In the genomic region with DNA sequence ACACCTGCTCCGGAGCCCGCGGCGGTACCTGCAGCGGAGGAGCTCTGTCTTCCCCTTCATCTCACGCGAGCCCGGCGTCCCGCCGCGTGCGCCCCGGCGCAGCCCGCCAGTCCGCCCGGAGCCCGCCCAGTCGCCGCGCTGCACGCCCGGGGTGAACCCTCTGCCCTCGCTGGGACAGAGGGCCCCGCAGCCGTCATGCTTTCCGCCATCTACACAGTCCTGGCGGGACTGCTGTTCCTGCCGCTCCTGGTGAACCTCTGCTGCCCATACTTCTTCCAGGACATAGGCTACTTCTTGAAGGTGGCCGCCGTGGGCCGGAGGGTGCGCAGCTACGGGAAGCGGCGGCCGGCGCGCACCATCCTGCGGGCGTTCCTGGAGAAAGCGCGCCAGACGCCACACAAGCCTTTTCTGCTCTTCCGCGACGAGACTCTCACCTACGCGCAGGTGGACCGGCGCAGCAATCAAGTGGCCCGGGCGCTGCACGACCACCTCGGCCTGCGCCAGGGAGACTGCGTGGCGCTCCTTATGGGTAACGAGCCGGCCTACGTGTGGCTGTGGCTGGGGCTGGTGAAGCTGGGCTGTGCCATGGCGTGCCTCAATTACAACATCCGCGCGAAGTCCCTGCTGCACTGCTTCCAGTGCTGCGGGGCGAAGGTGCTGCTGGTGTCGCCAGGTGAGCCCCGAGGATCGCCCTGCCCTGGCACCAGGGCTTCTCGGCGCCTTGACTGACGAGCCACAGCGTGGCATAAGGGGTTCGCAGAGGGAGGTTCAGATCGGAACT, we compare ENCODE assay signal across 9 cellular contexts. TPM values are rescaled to one million over a fixed set of nuclear protein-coding genes. Genes with fewer than 3 reads are reported as not detected.
A peak's percentile ranks its signal among the peaks of the same experiment; 100 is the strongest.
DNase-seq lines count a peak whose midpoint lies in the region; ATAC-seq and TF ChIP-seq lines count a peak whose summit lies in the region.
"Had no signal": no experiment of that assay in that cellular context is flagged by ENCODE, and none has a peak within 500 bp of the region (broad histone marks: within the 10 kb centered on the region; RNA-seq: fewer than 3 reads in every experiment).

No MANE protein-coding gene starts in this region.

- H3K27me3 Mint-ChIP-seq in T-helper 1 cell treated with Interleukin-12 subunit alpha and Interleukin-12 subunit beta and Interleukin-4 antibody, amounts not matched to agents 30 μg/mL and 1 μg/mL, for 36 hours (ENCODE audit: low read depth), result no peaks in the 10 kb centered on the region

- peaks cover 10% of the 10 kb centered on the region for H3K36me3 Mint-ChIP-seq in T-helper 1 cell treated with Interleukin-12 subunit alpha and Interleukin-12 subunit beta and Interleukin-4 antibody, amounts not matched to agents 30 μg/mL and 1 μg/mL, for 36 hours (ENCODE audit: low read depth)

- H3K27me3 ChIP-seq in BLaER1 (no peaks in the 10 kb centered on the region), HL-60 (ENCODE audit: insufficient read depth, poor library complexity, severe bottlenecking) (no peaks in the 10 kb centered on the region), left lung (peaks cover 21 to 40% of the 10 kb centered on the region in 2 donors)

- H3K9me3 ChIP-seq in BLaER1 (no peaks in the 10 kb centered on the region), left lung (no peaks in the 10 kb centered on the region)

- H3K36me3 ChIP-seq in BLaER1, result peaks cover 11% of the 10 kb centered on the region
- no peaks in the 10 kb centered on the region for H3K36me3 ChIP-seq in left lung

- TF ChIP-seq CTCF in HL-60 (IDR thresholded peaks at IDR 0.05; ENCODE audit: insufficient read depth, low read length) (no peak), left lung (IDR thresholded peaks at IDR 0.05) (no peak)

- intact Hi-C loops in left lung (cut with DNase I), result no loop called here

- ATAC-seq in GM19328 (IDR thresholded peaks at IDR 0.05; ENCODE audit: unreplicated experiment) (peak; percentile 63), left lung (peak; percentile 73)

- H3K9ac ChIP-seq in BLaER1, result peak overlapping the region; percentile 79

- peak overlapping the region; percentile 67 for H3K27ac ChIP-seq in BLaER1
- peak overlapping the region; percentile 63 for H3K27ac ChIP-seq in HL-60 (replicated peaks)
- no peak overlapping the region for H3K27ac ChIP-seq in left lung

- H3K4me2 ChIP-seq in BLaER1, result peak overlapping the region; percentile 96

- H3K4me3 Mint-ChIP-seq in T-helper 1 cell treated with Interleukin-12 subunit alpha and Interleukin-12 subunit beta and Interleukin-4 antibody, amounts not matched to agents 30 μg/mL and 1 μg/mL, for 36 hours, result peak overlapping the region; percentile 95

- no peaks in the 10 kb centered on the region for H4K20me1 ChIP-seq in BLaER1

- peaks cover 61% of the 10 kb centered on the region for H3K4me1 ChIP-seq in BLaER1
- H3K4me1 ChIP-seq in left lung, result peaks cover 0 to 21% of the 10 kb centered on the region in 2 donors

- H3K27ac Mint-ChIP-seq in T-helper 1 cell treated with Interleukin-12 subunit alpha and Interleukin-12 subunit beta and Interleukin-4 antibody, amounts not matched to agents 30 μg/mL and 1 μg/mL, for 36 hours, result peak overlapping the region; percentile 89

- DNase-seq in HL-60 (ENCODE audit: low read depth in 1 of 2, low spot score in 1 of 2), result peak; percentile 12 to 50
- DNase-seq in cerebellar cortex (ENCODE audit: low spot score), result peak; percentile 15
- no peak for DNase-seq in left lung
- DNase-seq in stimulated activated CD8-positive, alpha-beta memory T cell treated with anti-CD3 and anti-CD28 coated beads, Interleukin-12 subunit alpha, Interleukin-12 subunit beta, amount 100 ng/mL, for 4 hours (ENCODE audit: low read depth), result peak; percentile 10
- DNase-seq in Ammon's horn (ENCODE audit: low spot score), result no peak

- H3K9me3 Mint-ChIP-seq in T-helper 1 cell treated with Interleukin-12 subunit alpha and Interleukin-12 subunit beta and Interleukin-4 antibody, amounts not matched to agents 30 μg/mL and 1 μg/mL, for 36 hours, result no peaks in the 10 kb centered on the region

- peaks cover 43% of the 10 kb centered on the region for H3K4me1 Mint-ChIP-seq in T-helper 1 cell treated with Interleukin-12 subunit alpha and Interleukin-12 subunit beta and Interleukin-4 antibody, amounts not matched to agents 30 μg/mL and 1 μg/mL, for 36 hours (ENCODE audit: low read depth)

- H3K4me3 ChIP-seq in BLaER1 (peak overlapping the region; percentile 85), HL-60 (replicated peaks; ENCODE audit: insufficient read depth, low read length) (peak overlapping the region; percentile 88), left lung (peak overlapping the region; percentile 38 to 53)

RNA-seq across cellular contexts. Expression of a gene that starts 0.4 kb away (rescaled TPM):
- total RNA-seq in left lung, result 1 to 10 TPM; 2.0 to 2.9 TPM
- total RNA-seq: HT1080 had no signal

Comparison
In these comparisons a context has a peak if more than half of its experiments do, and no peak if none do; other contexts are left out.
1. H3K27ac ChIP-seq: peak in BLaER1 (single experiment) and HL-60 (single experiment); none in left lung (0 of 2).
2. DNase-seq: peak in HL-60 (2 of 2), cerebellar cortex (single experiment) and stimulated activated CD8-positive, alpha-beta memory T cell treated with anti-CD3 and anti-CD28 coated beads, Interleukin-12 subunit alpha, Interleukin-12 subunit beta, amount 100 ng/mL, for 4 hours (single experiment); none in left lung (0 of 2) and Ammon's horn (single experiment).
3. Peak in every context shown above with its lines, with median percentiles within 50 percentile points of each other: H3K4me3 ChIP-seq.